ENCODE assay signal across 1 cellular context in the genomic region with DNA sequence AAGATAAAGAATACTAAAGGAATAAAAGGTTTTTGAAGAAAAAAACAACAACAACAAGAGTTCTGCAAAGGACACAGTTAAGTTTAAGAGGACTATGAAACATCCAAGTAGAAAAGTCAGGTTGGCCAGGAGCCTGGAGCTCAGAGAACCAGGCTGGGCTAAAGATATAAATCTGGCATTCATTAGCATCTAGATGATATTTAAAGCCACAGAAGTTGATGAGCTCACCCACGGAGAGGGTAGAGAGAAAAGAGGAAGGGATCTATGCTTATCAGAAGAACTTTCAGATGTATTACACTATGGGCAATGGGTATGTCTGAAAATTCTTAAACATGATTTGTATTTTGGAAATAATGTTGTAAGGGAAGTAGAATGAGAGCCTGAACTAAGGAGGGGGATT.
TF ChIP-seq lines count a peak whose summit lies in the region.

No MANE protein-coding gene starts in this region.

TF ChIP-seq in IMR-90, 13 proteins besides CTCF, POLR2A, EP300 and RAD21 (continued from another document):
- TF ChIP-seq USF2 (IDR thresholded peaks at IDR 0.05; ENCODE audit: low read depth, low read length) (no peak), BHLHE40 (IDR thresholded peaks at IDR 0.05; ENCODE audit: low read depth, low read length) (no peak), CHD1 (IDR thresholded peaks at IDR 0.05; ENCODE audit: low read depth, low read length) (no peak), MAZ (IDR thresholded peaks at IDR 0.05; ENCODE audit: borderline replicate concordance, low read depth, low read length) (no peak), MAFK (IDR thresholded peaks at IDR 0.05; ENCODE audit: low read depth, low read length) (no peak)
